In the genomic region with DNA sequence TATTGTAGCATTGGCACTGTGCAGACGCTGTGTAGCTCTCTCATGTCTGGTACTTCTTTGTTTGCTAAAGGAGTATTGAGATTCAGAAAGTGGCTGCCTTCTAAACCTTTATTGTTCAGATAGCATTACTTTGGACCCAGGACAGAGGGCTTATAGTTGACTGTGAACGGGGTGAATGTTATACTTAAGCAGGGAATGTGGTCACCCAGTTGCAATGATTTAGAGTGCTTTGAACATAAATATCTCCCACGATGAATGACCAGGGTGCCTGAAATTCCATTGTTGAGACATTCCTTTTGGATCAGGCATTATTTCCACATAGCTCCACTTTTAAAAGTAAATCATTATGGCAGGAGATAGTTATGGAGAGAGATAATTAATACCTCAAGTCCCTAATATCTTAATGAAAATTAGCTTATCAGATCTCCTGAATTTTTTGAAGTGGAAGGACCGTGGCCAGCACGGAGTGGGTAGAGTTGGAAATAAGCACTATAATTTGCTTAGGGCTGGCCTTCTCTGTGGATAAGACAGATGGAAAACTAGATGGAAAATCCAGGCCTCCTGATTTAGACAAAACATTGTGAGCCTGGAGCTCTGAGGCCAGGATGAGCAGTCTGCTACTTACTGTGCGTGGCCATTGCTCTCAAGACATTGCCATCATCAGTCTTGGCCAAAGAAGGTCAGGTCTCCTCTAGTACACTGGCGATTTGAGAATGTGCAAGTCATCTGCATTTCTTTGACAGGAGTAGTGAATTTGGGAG, we compare ENCODE assay signal across 10 cellular contexts.
A peak's percentile ranks its signal among the peaks of the same experiment; 100 is the strongest.
DNase-seq lines count a peak whose midpoint lies in the region; ATAC-seq and TF ChIP-seq lines count a peak whose summit lies in the region.
"Had no signal": no experiment of that assay in that cellular context is flagged by ENCODE, and none has a peak within 500 bp of the region (broad histone marks: within the 10 kb centered on the region; RNA-seq: fewer than 3 reads in every experiment).

No MANE protein-coding gene starts in this region.

- H3K4me3 ChIP-seq in testis: no peak overlapping the region

- H3K27me3 Mint-ChIP-seq in activated naive CD4-positive, alpha-beta T cell treated with anti-CD3 and anti-CD28 coated beads for 36 hours (ENCODE audit: low read depth): no peaks in the 10 kb centered on the region
- no peaks in the 10 kb centered on the region for H3K27me3 Mint-ChIP-seq in activated naive CD8-positive, alpha-beta T cell treated with anti-CD3 and anti-CD28 coated beads for 36 hours

- no peak for TF ChIP-seq POLR2A in testis (IDR thresholded peaks at IDR 0.05)

- no peak overlapping the region for H3K4me3 Mint-ChIP-seq in activated naive CD4-positive, alpha-beta T cell treated with anti-CD3 and anti-CD28 coated beads for 36 hours
- H3K4me3 Mint-ChIP-seq in activated naive CD8-positive, alpha-beta T cell treated with anti-CD3 and anti-CD28 coated beads for 36 hours: no peak overlapping the region

- no peak for TF ChIP-seq CTCF in testis (IDR thresholded peaks at IDR 0.05)

- ATAC-seq in GM21528 (IDR thresholded peaks at IDR 0.05; ENCODE audit: low FRiP score, unreplicated experiment) (no peak), HG03520 (IDR thresholded peaks at IDR 0.05; ENCODE audit: unreplicated experiment) (no peak)
- ATAC-seq: left cardiac atrium had no signal

- no peaks in the 10 kb centered on the region for H3K9me3 ChIP-seq in testis

- H3K27me3 ChIP-seq in testis: no peaks in the 10 kb centered on the region

- peaks cover 13% of the 10 kb centered on the region for H3K36me3 Mint-ChIP-seq in activated naive CD4-positive, alpha-beta T cell treated with anti-CD3 and anti-CD28 coated beads for 36 hours (ENCODE audit: low read depth)
- H3K36me3 Mint-ChIP-seq in activated naive CD8-positive, alpha-beta T cell treated with anti-CD3 and anti-CD28 coated beads for 36 hours: peaks cover 23% of the 10 kb centered on the region

- peaks cover 88% of the 10 kb centered on the region for H3K4me1 Mint-ChIP-seq in activated naive CD4-positive, alpha-beta T cell treated with anti-CD3 and anti-CD28 coated beads for 36 hours (ENCODE audit: low read depth)
- peaks cover 78% of the 10 kb centered on the region for H3K4me1 Mint-ChIP-seq in activated naive CD8-positive, alpha-beta T cell treated with anti-CD3 and anti-CD28 coated beads for 36 hours

- no peak for DNase-seq in activated naive CD4-positive, alpha-beta T cell treated with anti-CD3 and anti-CD28 coated beads for 36 hours
- no peak for DNase-seq in activated naive CD4-positive, alpha-beta T cell (lab: John Stamatoyannopoulos, UW)
- DNase-seq in activated naive CD8-positive, alpha-beta T cell treated with anti-CD3 and anti-CD28 coated beads for 36 hours: no peak
- DNase-seq in kidney tubule cell (ENCODE audit: low spot score) (peak; percentile 84), testis (no peak)
- DNase-seq in activated CD4-positive, alpha-beta T cell treated with anti-CD3 and anti-CD28 coated beads, Interleukin-2, amount 50 U/mL, for 4 hours: no peak
- DNase-seq: caudate nucleus, left cardiac atrium had no signal

- H3K27ac Mint-ChIP-seq in activated naive CD4-positive, alpha-beta T cell treated with anti-CD3 and anti-CD28 coated beads for 36 hours: peak overlapping the region; percentile 25
- peak overlapping the region; percentile 74 for H3K27ac Mint-ChIP-seq in activated naive CD8-positive, alpha-beta T cell treated with anti-CD3 and anti-CD28 coated beads for 36 hours

- H3K9me3 Mint-ChIP-seq in activated naive CD4-positive, alpha-beta T cell treated with anti-CD3 and anti-CD28 coated beads for 36 hours: no peaks in the 10 kb centered on the region
- no peaks in the 10 kb centered on the region for H3K9me3 Mint-ChIP-seq in activated naive CD8-positive, alpha-beta T cell treated with anti-CD3 and anti-CD28 coated beads for 36 hours

- WGBS in testis, 2 donors: 78 to 79% methylated on average over 7 of the region's 7 CpGs

- H3K36me3 ChIP-seq in testis (ENCODE audit: low read depth, missing control alignments): no peaks in the 10 kb centered on the region

- CTCF ChIA-PET in activated naive CD4-positive, alpha-beta T cell treated with anti-CD3 and anti-CD28 coated beads for 36 hours (lab: Charles Lee): interaction anchor here (0.5 to 3.3 kb wide), 13 partner anchors 11 to 246 kb away, joined by 3 to 11 read pairs (median 4); partner anchors contain the start of gene ETV6

- H3K4me1 ChIP-seq in testis: peaks cover 31% of the 10 kb centered on the region

- intact Hi-C loops in activated naive CD4-positive, alpha-beta T cell treated with anti-CD3 and anti-CD28 coated beads for 36 hours (cut with micrococcal nuclease): loop anchor here (1.0 to 10.0 kb wide), 4 partner anchors 8 to 931 kb away; partner anchors contain the start of gene GPR19
- intact Hi-C loops in testis (cut with DNase I; ENCODE audit: low total_unique reads): no loop called here

- H3K27ac ChIP-seq in testis: peak overlapping the region; percentile 4 to 32
